ENCODE assay signal across 19 cellular contexts in genomic region chr16:29830774-29831173, GRCh38. TPM values are rescaled to one million over a fixed set of nuclear protein-coding genes. Genes with fewer than 3 reads are reported as not detected.
A peak's percentile ranks its signal among the peaks of the same experiment; 100 is the strongest.
DNase-seq lines count a peak whose midpoint lies in the region; ATAC-seq, FAIRE-seq and TF ChIP-seq lines count a peak whose summit lies in the region.
"Had no signal": no experiment of that assay in that cellular context is flagged by ENCODE, and none has a peak within 500 bp of the region (broad histone marks: within the 10 kb centered on the region; RNA-seq: fewer than 3 reads in every experiment).

No MANE protein-coding gene starts in this region.

- H3K4me1 ChIP-seq in osteoblast (ENCODE audit: insufficient read depth, low read length) (peaks cover 16% of the 10 kb centered on the region), small intestine (ENCODE audit: control insufficient read depth in 2 of 2, insufficient read depth in 1 of 2, low read depth in 1 of 2, low read length in 1 of 2) (peaks cover 8 to 10% of the 10 kb centered on the region in 2 donors), adrenal gland (replicated peaks in 1 of 2) (peaks cover 20 to 53% of the 10 kb centered on the region in 2 donors)

- TF ChIP-seq CTCF in osteoblast (IDR thresholded peaks at IDR 0.05; ENCODE audit: extremely low read depth, low read depth, low read length) (no peak), adrenal gland (IDR thresholded peaks at IDR 0.05) (no peak)

- H3K27me3 Mint-ChIP-seq in activated T-cell treated with anti-CD3 and anti-CD28 coated beads, Interleukin-2, amount 50 U/mL, for 24 hours = no peaks in the 10 kb centered on the region
- no peaks in the 10 kb centered on the region for H3K27me3 Mint-ChIP-seq in T-helper 17 cell
- H3K27me3 Mint-ChIP-seq: CD4-positive, CD25-positive, alpha-beta regulatory T cell had no signal

- FAIRE-seq in small intestine (lab: Jason Lieb, UNC) = no peak
- FAIRE-seq: D721Med, G401.6, GM12891 had no signal

- H3K79me2 ChIP-seq in osteoblast (ENCODE audit: insufficient read depth, low read length) = peaks cover 68% of the 10 kb centered on the region

- H3K36me3 ChIP-seq in osteoblast (ENCODE audit: insufficient read depth, low read length) (peaks cover 51% of the 10 kb centered on the region), small intestine (ENCODE audit: control insufficient read depth in 2 of 2, insufficient read depth in 2 of 2, low read length in 2 of 2) (peaks cover 13 to 16% of the 10 kb centered on the region in 2 donors), adrenal gland (replicated peaks in 1 of 2) (peaks cover 0 to 62% of the 10 kb centered on the region in 2 donors)

- peaks cover 49% of the 10 kb centered on the region for H3K36me3 Mint-ChIP-seq in activated T-cell treated with anti-CD3 and anti-CD28 coated beads, Interleukin-2, amount 50 U/mL, for 24 hours (ENCODE audit: low read depth)
- peaks cover 7% of the 10 kb centered on the region for H3K36me3 Mint-ChIP-seq in T-helper 17 cell (ENCODE audit: low read depth)

- H3K27ac Mint-ChIP-seq in activated T-cell treated with anti-CD3 and anti-CD28 coated beads, Interleukin-2, amount 50 U/mL, for 24 hours = peak overlapping the region; percentile 54
- peak overlapping the region; percentile 72 for H3K27ac Mint-ChIP-seq in T-helper 17 cell

- H3K9me3 ChIP-seq in T-helper 17 cell (ENCODE audit: control insufficient read depth, low read length, poor library complexity, severe bottlenecking) = no peaks in the 10 kb centered on the region
- H3K9me3 ChIP-seq in osteoblast (ENCODE audit: low read depth, low read length) = no peaks in the 10 kb centered on the region
- H3K9me3 ChIP-seq in small intestine (ENCODE audit: control insufficient read depth, low read depth) = no peaks in the 10 kb centered on the region
- no peaks in the 10 kb centered on the region for H3K9me3 ChIP-seq in adrenal gland (replicated peaks in 1 of 3)
- H3K9me3 ChIP-seq: BLaER1 treated with 17β-estradiol and CSF1 and Interleukin-3, amounts not matched to agents 10 nM and 100 nM had no signal

- H3K27me3 ChIP-seq in osteoblast (ENCODE audit: insufficient read depth, low read length) (no peaks in the 10 kb centered on the region), small intestine (ENCODE audit: control insufficient read depth in 2 of 2, insufficient read depth in 2 of 2, low read length in 2 of 2) (no peaks in the 10 kb centered on the region), adrenal gland (no peaks in the 10 kb centered on the region)
- H3K27me3 ChIP-seq: BLaER1 treated with 17β-estradiol and CSF1 and Interleukin-3, amounts not matched to agents 10 nM and 100 nM had no signal

- H3K4me1 Mint-ChIP-seq in activated T-cell treated with anti-CD3 and anti-CD28 coated beads, Interleukin-2, amount 50 U/mL, for 24 hours (ENCODE audit: low read depth) = peaks cover 59% of the 10 kb centered on the region
- peaks cover 24% of the 10 kb centered on the region for H3K4me1 Mint-ChIP-seq in T-helper 17 cell

- H3K27ac ChIP-seq in osteoblast (ENCODE audit: low read depth, low read length) (no peak overlapping the region), small intestine (ENCODE audit: low read depth in 1 of 2, low read length in 1 of 2) (no peak overlapping the region), adrenal gland (peak overlapping the region in 2 of 5 donors; percentile 9 to 93)
- H3K27ac ChIP-seq: BLaER1 treated with 17β-estradiol and CSF1 and Interleukin-3, amounts not matched to agents 10 nM and 100 nM; GM23248; HL-60 had no signal

- intact Hi-C loops in adrenal gland (cut with DNase I) = no loop called here

- no peak overlapping the region for H3K4me3 Mint-ChIP-seq in activated T-cell treated with anti-CD3 and anti-CD28 coated beads, Interleukin-2, amount 50 U/mL, for 24 hours
- H3K4me3 Mint-ChIP-seq in T-helper 17 cell = no peak overlapping the region

- no peak for TF ChIP-seq POLR2A in adrenal gland (IDR thresholded peaks at IDR 0.05)

- no peak overlapping the region for H3K4me2 ChIP-seq in osteoblast (ENCODE audit: insufficient read depth, low read length)
- H3K4me2 ChIP-seq: BLaER1 treated with 17β-estradiol and CSF1 and Interleukin-3, amounts not matched to agents 10 nM and 100 nM had no signal

- no peaks in the 10 kb centered on the region for H3K9me3 Mint-ChIP-seq in activated T-cell treated with anti-CD3 and anti-CD28 coated beads, Interleukin-2, amount 50 U/mL, for 24 hours
- H3K9me3 Mint-ChIP-seq: CD4-positive, CD25-positive, alpha-beta regulatory T cell had no signal

- ATAC-seq in T-helper 17 cell = no peak
- peak; percentile 4 for ATAC-seq in esophagus mucosa

- H3K4me3 ChIP-seq in osteoblast (ENCODE audit: insufficient read depth, low read length) (no peak overlapping the region), small intestine (ENCODE audit: low read depth in 1 of 2, low read length in 2 of 2) (no peak overlapping the region), adrenal gland (no peak overlapping the region)
- H3K4me3 ChIP-seq: BLaER1 treated with 17β-estradiol and CSF1 and Interleukin-3, amounts not matched to agents 10 nM and 100 nM; GM23248 had no signal

- H2AFZ ChIP-seq in osteoblast (ENCODE audit: low read length) = no peak overlapping the region
- H2AFZ ChIP-seq: GM23248 had no signal

- DNase-seq in activated T-cell treated with anti-CD3 and anti-CD28 coated beads, Interleukin-2, amount 50 U/mL, for 24 hours = no peak
- no peak for DNase-seq in activated T-cell treated with anti-CD3 and anti-CD28 coated beads, Interleukin-2, amount 50 U/mL, for 1 hour
- DNase-seq in T-helper 17 cell (no peak), osteoblast (ENCODE audit: insufficient read length, low spot score, missing footprints) (peak; percentile 13), hypothalamus (lab: John Stamatoyannopoulos, UW) (no peak), small intestine (no peak), adrenal gland (no peak)
- DNase-seq: ACHN; CD4-positive, CD25-positive, alpha-beta regulatory T cell; DMS153; DMS79 treated with DMSO at 0.1 percent for 48 hours; EL; GM23248 had no signal

- 94 to 99% (median 95%) methylated on average over 11 of the region's 11 CpGs for WGBS in small intestine, 3 donors
- WGBS in adrenal gland, 4 donors = 90 to 95% (median 94%) methylated on average over 7 to 11 of the region's 11 CpGs

- H4K20me1 ChIP-seq in osteoblast (ENCODE audit: insufficient read depth, low read length) = peaks cover 55% of the 10 kb centered on the region

RNA-seq across cellular contexts. Expression of gene MVP, which starts 10.5 kb away (rescaled TPM):
- total RNA-seq in T-helper 17 cell (100 to 1,000 TPM; 141 to 154 TPM), esophagus mucosa (67.9 TPM), osteoblast (273 and 274 TPM in 2 replicates), adrenal gland (100 to 1,000 TPM; 242 to 492 (median 362) TPM)
- polyA plus RNA-seq in small intestine (100 to 1,000 TPM; 256 to 558 (median 328) TPM), adrenal gland (100 to 1,000 TPM; 200 to 470 (median 321) TPM)

RNA-seq across cellular contexts. Expression of gene PAGR1, which starts 14.8 kb away (rescaled TPM):
- 10 to 100 TPM; 15.2 to 16.3 TPM for total RNA-seq in T-helper 17 cell
- 13.4 TPM for total RNA-seq in esophagus mucosa
- total RNA-seq in osteoblast = 16.8 and 19.9 TPM in 2 replicates
- 10 to 100 TPM; 36.9 to 46.0 (median 45.9) TPM for polyA plus RNA-seq in small intestine
- 10 to 100 TPM; 17.1 to 47.1 (median 39.8) TPM for total RNA-seq in adrenal gland
- 10 to 100 TPM; 14.2 to 89.1 (median 60.9) TPM for polyA plus RNA-seq in adrenal gland

RNA-seq across cellular contexts. Expression of gene PRRT2, which starts 18.8 kb away (rescaled TPM):
- total RNA-seq in T-helper 17 cell (1 to 10 TPM; 2.0 to 3.4 TPM), esophagus mucosa (not detected), osteoblast (1.4 and 4.1 TPM in 2 replicates), adrenal gland (1 to 10 TPM in 7 of 8 donors, not detected in 1; 1.4 to 8.8 (median 1.9) TPM)
- polyA plus RNA-seq in small intestine (1 to 10 TPM in 1 of 3 donors, under 1 TPM in 1, not detected in 1; 0.27 to 2.7 TPM), adrenal gland (10 to 100 TPM in 1 of 3 donors, 1 to 10 TPM in 1, under 1 TPM in 1; 0.97 to 32.0 (median 5.0) TPM)

RNA-seq across cellular contexts. Expression of gene MAZ, which starts 24.4 kb away (rescaled TPM):
- total RNA-seq in T-helper 17 cell = 100 to 1,000 TPM; 242 to 254 TPM
- 169 TPM for total RNA-seq in esophagus mucosa
- 221 and 267 TPM in 2 replicates for total RNA-seq in osteoblast
- polyA plus RNA-seq in small intestine = 100 to 1,000 TPM in 1 of 3 donors, 10 to 100 TPM in 2; 91.9 to 269 (median 96.2) TPM
- 100 to 1,000 TPM in 6 of 8 donors, 10 to 100 TPM in 2; 78.8 to 247 (median 145) TPM for total RNA-seq in adrenal gland
- polyA plus RNA-seq in adrenal gland = 100 to 1,000 TPM; 108 to 304 (median 147) TPM

RNA-seq across cellular contexts. Expression of gene CDIPT, which starts 32.3 kb away (rescaled TPM):
- total RNA-seq in T-helper 17 cell (10 to 100 TPM; 39.6 TPM), esophagus mucosa (36.9 TPM), osteoblast (105 and 107 TPM in 2 replicates), adrenal gland (100 to 1,000 TPM in 7 of 8 donors, 10 to 100 TPM in 1; 84.7 to 203 (median 159) TPM)
- polyA plus RNA-seq in small intestine (10 to 100 TPM; 51.9 to 76.9 (median 55.1) TPM), adrenal gland (10 to 100 TPM; 44.9 to 89.0 (median 74.5) TPM)
